In genomic region chr1:9821710-9822109, GRCh38 we compare ENCODE assay signal across 12 cellular contexts. TPM values are rescaled to one million over a fixed set of nuclear protein-coding genes. Genes with fewer than 3 reads are reported as not detected.
DNase-seq lines count a peak whose midpoint lies in the region; ATAC-seq and TF ChIP-seq lines count a peak whose summit lies in the region.
"Had no signal": no experiment of that assay in that cellular context is flagged by ENCODE, and none has a peak within 500 bp of the region (broad histone marks: within the 10 kb centered on the region; RNA-seq: fewer than 3 reads in every experiment).

No MANE protein-coding gene starts in this region.

- H3K27ac ChIP-seq in BLaER1 treated with 17β-estradiol and CSF1 and Interleukin-3, amounts not matched to agents 10 nM and 100 nM, result no peak overlapping the region
- H3K27ac ChIP-seq in HEK293 (ENCODE audit: extremely low read depth, low read depth, low read length), result no peak overlapping the region
- no peak overlapping the region for H3K27ac ChIP-seq in substantia nigra (ENCODE audit: low read depth, low read length, poor library complexity, severe bottlenecking)
- H3K27ac ChIP-seq: left lung, SJSA1 had no signal

- no peak overlapping the region for H3K27ac Mint-ChIP-seq in activated naive CD8-positive, alpha-beta T cell treated with anti-CD3 and anti-CD28 coated beads for 36 hours
- H3K27ac Mint-ChIP-seq in mesothelial cell of epicardium, result no peak overlapping the region

- peaks cover 0 to 19% (median 17%) of the 10 kb centered on the region in 11 experiments; a peak in 17 of 22 replicates for H3K9me3 ChIP-seq in BLaER1 treated with 17β-estradiol and CSF1 and Interleukin-3, amounts not matched to agents 10 nM and 100 nM (replicated peaks in 1 of 11)
- no peaks in the 10 kb centered on the region for H3K9me3 ChIP-seq in HEK293 (ENCODE audit: control insufficient read depth, insufficient read depth, low read depth, low read length)
- H3K9me3 ChIP-seq: left lung, SJSA1 had no signal

- TF ChIP-seq CTCF in HEK293 (tag by site-specific recombination; IDR thresholded peaks at IDR 0.05) (no peak), mesothelial cell of epicardium (IDR thresholded peaks at IDR 0.05; ENCODE audit: unreplicated experiment) (no peak)

- peak overlapping the region; percentile 76 to 99 (median 95); a peak in 21 of 22 replicates for H3K4me2 ChIP-seq in BLaER1 treated with 17β-estradiol and CSF1 and Interleukin-3, amounts not matched to agents 10 nM and 100 nM

- H3K36me3 Mint-ChIP-seq in activated naive CD8-positive, alpha-beta T cell treated with anti-CD3 and anti-CD28 coated beads for 36 hours, result peaks cover 1% of the 10 kb centered on the region
- H3K36me3 Mint-ChIP-seq in mesothelial cell of epicardium, result no peaks in the 10 kb centered on the region

- H3K36me3 ChIP-seq in BLaER1 treated with 17β-estradiol and CSF1 and Interleukin-3, amounts not matched to agents 10 nM and 100 nM, result peaks cover 0 to 22% (median 16%) of the 10 kb centered on the region in 11 experiments; a peak in 17 of 22 replicates
- no peaks in the 10 kb centered on the region; a peak in 1 of 3 replicates for H3K36me3 ChIP-seq in HEK293 (ENCODE audit: control insufficient read depth in 2 of 2, insufficient read depth in 1 of 2, low read length in 2 of 2)
- H3K36me3 ChIP-seq: left lung had no signal

- peaks cover 10% of the 10 kb centered on the region for H3K27me3 Mint-ChIP-seq in activated naive CD8-positive, alpha-beta T cell treated with anti-CD3 and anti-CD28 coated beads for 36 hours
- H3K27me3 Mint-ChIP-seq in mesothelial cell of epicardium (ENCODE audit: low read depth), result no peaks in the 10 kb centered on the region

- H4K20me1 ChIP-seq in BLaER1 treated with 17β-estradiol and CSF1 and Interleukin-3, amounts not matched to agents 10 nM and 100 nM, result peaks cover 5 to 39% (median 33%) of the 10 kb centered on the region in 11 experiments; a peak in 19 of 22 replicates

- peak overlapping the region in 8 of 10 experiments; percentile 92 to 100 (median 99); a peak in 10 of 20 replicates for H3K4me3 ChIP-seq in BLaER1 treated with 17β-estradiol and CSF1 and Interleukin-3, amounts not matched to agents 10 nM and 100 nM
- H3K4me3 ChIP-seq in HEK293 (ENCODE audit: low read depth, low read length), result peak overlapping the region; percentile 89; the same call in 1 of the 2 replicates

- H3K9me3 Mint-ChIP-seq in activated naive CD8-positive, alpha-beta T cell treated with anti-CD3 and anti-CD28 coated beads for 36 hours, result no peaks in the 10 kb centered on the region
- no peaks in the 10 kb centered on the region for H3K9me3 Mint-ChIP-seq in mesothelial cell of epicardium

- no peak for DNase-seq in activated naive CD8-positive, alpha-beta T cell treated with anti-CD3 and anti-CD28 coated beads for 36 hours
- DNase-seq in mesothelial cell of epicardium (ENCODE audit: low spot score in 2 of 2, unreplicated experiment in 2 of 2) (no peak), iPS-NIHi7 (ENCODE audit: extremely low spot score) (no peak), substantia nigra (lab: John Stamatoyannopoulos, UW) (no peak)
- no peak for DNase-seq in stimulated activated CD4-positive, alpha-beta T cell treated with anti-CD3 and anti-CD28 coated beads, Interleukin-4, amount 100 ng/mL, for 4 hours
- DNase-seq: activated effector memory CD4-positive, alpha-beta T cell treated with anti-CD3 and anti-CD28 coated beads, Interleukin-2, amount 50 U/mL, for 16 hours; left lung; NCI-H345 had no signal

- H3K4me3 Mint-ChIP-seq in activated naive CD8-positive, alpha-beta T cell treated with anti-CD3 and anti-CD28 coated beads for 36 hours, result peak overlapping the region; percentile 96
- H3K4me3 Mint-ChIP-seq in mesothelial cell of epicardium, result peak overlapping the region; percentile 84

- H3K9ac ChIP-seq in BLaER1 treated with 17β-estradiol and CSF1 and Interleukin-3, amounts not matched to agents 10 nM and 100 nM, result peak overlapping the region in 8 of 11 experiments; percentile 84 to 95 (median 94); a peak in 13 of 22 replicates

- H3K4me1 Mint-ChIP-seq in activated naive CD8-positive, alpha-beta T cell treated with anti-CD3 and anti-CD28 coated beads for 36 hours, result peaks cover 35% of the 10 kb centered on the region
- peaks cover 27% of the 10 kb centered on the region for H3K4me1 Mint-ChIP-seq in mesothelial cell of epicardium

- ATAC-seq in GM21576 (IDR thresholded peaks at IDR 0.05; ENCODE audit: unreplicated experiment), result no peak
- ATAC-seq: left lung had no signal

- H3K4me1 ChIP-seq in BLaER1 treated with 17β-estradiol and CSF1 and Interleukin-3, amounts not matched to agents 10 nM and 100 nM, result peaks cover 46 to 61% (median 50%) of the 10 kb centered on the region in 10 experiments
- H3K4me1 ChIP-seq in HEK293 (ENCODE audit: control insufficient read depth, insufficient read depth, low read length), result peaks cover 24% of the 10 kb centered on the region

- POLR2A ChIA-PET in HEK293 (lab: Yijun Ruan, JAX), result interaction anchor here (0.6 kb wide), 1 partner anchor 36 kb away, joined by 5 read pairs; no protein-coding TSS in a partner anchor

- CTCF ChIA-PET in HEK293 (lab: Yijun Ruan, JAX), result interaction anchor here (1.8 kb wide), 1 partner anchor 37 kb away, joined by 10 read pairs; no protein-coding TSS in a partner anchor

- no peaks in the 10 kb centered on the region for H3K27me3 ChIP-seq in BLaER1 treated with 17β-estradiol and CSF1 and Interleukin-3, amounts not matched to agents 10 nM and 100 nM
- H3K27me3 ChIP-seq: SJSA1 had no signal

TF ChIP-seq in HEK293, 187 proteins besides CTCF, POLR2A, EP300 and RAD21:
- TF ChIP-seq ELK4 (IDR thresholded peaks at IDR 0.05; ENCODE audit: borderline replicate concordance, low read depth, low read length) (no peak), PRDM6 (tag by site-specific recombination; IDR thresholded peaks at IDR 0.05) (0 out of 2 replicates have a peak, but pooled peaks have one; percentile 20), ZNF2 (tag by site-specific recombination; IDR thresholded peaks at IDR 0.05) (peak; percentile 77), ZNF548 (tag by site-specific recombination; IDR thresholded peaks at IDR 0.05) (no peak), ZNF777 (tag by site-specific recombination; IDR thresholded peaks at IDR 0.05; ENCODE audit: borderline replicate concordance) (no peak)

RNA-seq across cellular contexts. Expression of gene CLSTN1, which starts 2.1 kb away (rescaled TPM):
- total RNA-seq in activated naive CD8-positive, alpha-beta T cell treated with anti-CD3 and anti-CD28 coated beads for 36 hours, result 10 to 100 TPM; 30.4 to 31.0 TPM
- total RNA-seq in mesothelial cell of epicardium, result 125 to 127 TPM (median 127 TPM) in 3 replicates
